In genomic region chr17:63431939-63432804, GRCh38 we compare ENCODE assay signal across 9 cellular contexts. TPM values are rescaled to one million over a fixed set of nuclear protein-coding genes. Genes with fewer than 3 reads are reported as not detected.
A peak's percentile ranks its signal among the peaks of the same experiment; 100 is the strongest.
DNase-seq lines count a peak whose midpoint lies in the region; ATAC-seq and TF ChIP-seq lines count a peak whose summit lies in the region.
"Had no signal": no experiment of that assay in that cellular context is flagged by ENCODE, and none has a peak within 500 bp of the region (broad histone marks: within the 10 kb centered on the region; RNA-seq: fewer than 3 reads in every experiment).

No MANE protein-coding gene starts in this region.

- ATAC-seq in Right ventricle myocardium superior (ENCODE audit: poor library complexity) (no peak), Right ventricle myocardium inferior (no peak), left colon (peak; percentile 76), GM19023 (IDR thresholded peaks at IDR 0.05; ENCODE audit: unreplicated experiment) (no peak)

- H3K9me3 ChIP-seq in uterus, result no peaks in the 10 kb centered on the region

- peak overlapping the region; percentile 88 for H3K27ac ChIP-seq in VCaP
- H3K27ac ChIP-seq in uterus, result peak overlapping the region; percentile 56 to 81

- no peak overlapping the region for H3K4me3 ChIP-seq in uterus

- peak; percentile 24 for DNase-seq in Right ventricle myocardium superior
- DNase-seq in Right ventricle myocardium inferior (ENCODE audit: missing footprints), result no peak
- DNase-seq in left colon, result peak in 1 of 2 donors; percentile 31
- no peak for DNase-seq in uterus
- DNase-seq in stimulated activated CD4-positive, alpha-beta T cell treated with anti-CD3 and anti-CD28 coated beads, Interleukin-4, amount 100 ng/mL, for 1 hour, result no peak
- no peak for DNase-seq in NCI-H1694 (lab: John Stamatoyannopoulos, UW)
- DNase-seq: activated naive CD4-positive, alpha-beta T cell treated with Interleukin-2 at 50 U/mL for 16 hours had no signal

- no peaks in the 10 kb centered on the region for H3K27me3 ChIP-seq in uterus

- no peak for TF ChIP-seq CTCF in VCaP (conservative IDR thresholded peaks at IDR 0.05)
- TF ChIP-seq CTCF in uterus (IDR thresholded peaks at IDR 0.05), result no peak

- H3K4me1 ChIP-seq in uterus, result peaks cover 0 to 4% of the 10 kb centered on the region in 2 donors

- intact Hi-C loops in Right ventricle myocardium superior (cut with DNase I) (no loop called here), Right ventricle myocardium inferior (cut with DNase I) (loop anchor here (5.0 kb wide), 1 partner anchor 120 kb away; the partner anchor contains the start of gene DCAF7), left colon (cut with DNase I, micrococcal nuclease) (loop anchor here in 1 of 2 donors (10.0 kb wide), 1 partner anchor 173 kb away; the partner anchor contains the start of gene TACO1), uterus (cut with DNase I; ENCODE audit: low total_unique reads) (no loop called here)

- H3K36me3 ChIP-seq in uterus, result no peaks in the 10 kb centered on the region

- no peak for TF ChIP-seq POLR2A in uterus (IDR thresholded peaks at IDR 0.05)

RNA-seq across cellular contexts. Expression of gene CYB561, which starts 13.9 kb away (rescaled TPM):
- total RNA-seq in Right ventricle myocardium superior, result 18.9 TPM
- 15.5 TPM for total RNA-seq in Right ventricle myocardium inferior
- 10 to 100 TPM; 59.6 to 66.6 TPM for total RNA-seq in left colon
- 10 to 100 TPM; 15.0 to 19.5 (median 16.5) TPM for total RNA-seq in uterus

RNA-seq across cellular contexts. Expression of gene ACE, which starts 44.7 kb away (rescaled TPM):
- total RNA-seq in Right ventricle myocardium superior (5.4 TPM), Right ventricle myocardium inferior (4.8 TPM), left colon (10 to 100 TPM; 27.7 to 31.9 TPM), uterus (10 to 100 TPM in 1 of 4 donors, 1 to 10 TPM in 1, under 1 TPM in 1, not detected in 1; 0.77 to 27.4 (median 7.9) TPM)
